9 cellular contexts compared by ENCODE assay signal in genomic region chr4:42152507-42153504, GRCh38. TPM values are rescaled to one million over a fixed set of nuclear protein-coding genes. Genes with fewer than 3 reads are reported as not detected.
DNase-seq lines count a peak whose midpoint lies in the region; ATAC-seq and TF ChIP-seq lines count a peak whose summit lies in the region.
"Had no signal": no experiment of that assay in that cellular context is flagged by ENCODE, and none has a peak within 500 bp of the region (broad histone marks: within the 10 kb centered on the region; RNA-seq: fewer than 3 reads in every experiment).

Gene BEND4 (minus strand): TSS chr4:42152655. CDS start chr4:42152143, 512 bp downstream.

- no peaks in the 10 kb centered on the region for H3K36me3 ChIP-seq in heart right ventricle

- no peak for DNase-seq in heart right ventricle
- no peak for DNase-seq in left cardiac atrium
- DNase-seq in activated T-helper 1 cell treated with anti-CD3 and anti-CD28 coated beads, Interleukin-12 subunit alpha, Interleukin-12 subunit beta, Interleukin-2, Interleukin-4 antibody, amounts not matched to agents 30 ng/mL and 10 ng/mL and 1 ng/mL, durations not matched to agents 14 hours and 24 hours and 36 hours (ENCODE audit: low spot score) = no peak
- no peak for DNase-seq in mesothelial cell of epicardium (ENCODE audit: low spot score in 2 of 2, unreplicated experiment in 2 of 2)
- DNase-seq in erythroblast (lab: John Stamatoyannopoulos, UW) = no peak
- DNase-seq in AML-193 (lab: John Stamatoyannopoulos, UW) = no peak
- DNase-seq in NCI-H526 treated with DMSO at 0.1 percent for 48 hours (lab: John Stamatoyannopoulos, UW) = no peak

- peaks cover 12% of the 10 kb centered on the region for H3K4me1 Mint-ChIP-seq in activated T-helper 1 cell treated with anti-CD3 and anti-CD28 coated beads, Interleukin-12 subunit alpha, Interleukin-12 subunit beta, Interleukin-2, Interleukin-4 antibody, amounts not matched to agents 30 ng/mL and 10 ng/mL and 1 ng/mL, durations not matched to agents 14 hours and 24 hours and 36 hours (ENCODE audit: low read depth)
- peaks cover 6% of the 10 kb centered on the region for H3K4me1 Mint-ChIP-seq in mesothelial cell of epicardium

- H3K36me3 Mint-ChIP-seq in activated T-helper 1 cell treated with anti-CD3 and anti-CD28 coated beads, Interleukin-12 subunit alpha, Interleukin-12 subunit beta, Interleukin-2, Interleukin-4 antibody, amounts not matched to agents 30 ng/mL and 10 ng/mL and 1 ng/mL, durations not matched to agents 14 hours and 24 hours and 36 hours (ENCODE audit: low read depth) = peaks cover 2% of the 10 kb centered on the region
- no peaks in the 10 kb centered on the region for H3K36me3 Mint-ChIP-seq in mesothelial cell of epicardium

- 9 to 10% methylated on average over 49 of the region's 49 CpGs for WGBS in heart right ventricle, 2 donors

- H3K27ac Mint-ChIP-seq in activated T-helper 1 cell treated with anti-CD3 and anti-CD28 coated beads, Interleukin-12 subunit alpha, Interleukin-12 subunit beta, Interleukin-2, Interleukin-4 antibody, amounts not matched to agents 30 ng/mL and 10 ng/mL and 1 ng/mL, durations not matched to agents 14 hours and 24 hours and 36 hours = no peak within 1 kb of the TSS
- H3K27ac Mint-ChIP-seq in mesothelial cell of epicardium = no peak within 1 kb of the TSS

- H3K4me3 ChIP-seq in heart right ventricle = peak within 1 kb of the TSS; percentile 29 to 53 (median 45)

- intact Hi-C loops in heart right ventricle (cut with DNase I) = no loop called here
- intact Hi-C loops in left cardiac atrium (cut with DNase I) = no loop called here
- intact Hi-C loops in activated T-helper 1 cell treated with anti-CD3 and anti-CD28 coated beads, Interleukin-12 subunit alpha, Interleukin-12 subunit beta, Interleukin-2, Interleukin-4 antibody, amounts not matched to agents 30 ng/mL and 10 ng/mL and 1 ng/mL, durations not matched to agents 14 hours and 24 hours and 36 hours (cut with micrococcal nuclease) = no loop called here

- TF ChIP-seq CTCF in heart right ventricle (IDR thresholded peaks at IDR 0.05) (no peak), mesothelial cell of epicardium (IDR thresholded peaks at IDR 0.05; ENCODE audit: unreplicated experiment) (no peak)

- no peak within 1 kb of the TSS for H3K27ac ChIP-seq in heart right ventricle
- H3K27ac ChIP-seq: epithelial cell of prostate had no signal

- peaks cover 2 to 21% (median 13%) of the 10 kb centered on the region in 9 donors for H3K4me1 ChIP-seq in heart right ventricle

- no peaks in the 10 kb centered on the region for H3K9me3 ChIP-seq in heart right ventricle

- ATAC-seq in heart right ventricle (no peak), left cardiac atrium (no peak), HG03066 (IDR thresholded peaks at IDR 0.05; ENCODE audit: low read depth, unreplicated experiment) (peak; percentile 4)

- peak within 1 kb of the TSS; percentile 68 for H3K4me3 Mint-ChIP-seq in activated T-helper 1 cell treated with anti-CD3 and anti-CD28 coated beads, Interleukin-12 subunit alpha, Interleukin-12 subunit beta, Interleukin-2, Interleukin-4 antibody, amounts not matched to agents 30 ng/mL and 10 ng/mL and 1 ng/mL, durations not matched to agents 14 hours and 24 hours and 36 hours
- peak within 1 kb of the TSS; percentile 69 for H3K4me3 Mint-ChIP-seq in mesothelial cell of epicardium

- peaks cover 19 to 82% (median 72%) of the 10 kb centered on the region in 7 donors for H3K27me3 ChIP-seq in heart right ventricle

- H3K27me3 Mint-ChIP-seq in activated T-helper 1 cell treated with anti-CD3 and anti-CD28 coated beads, Interleukin-12 subunit alpha, Interleukin-12 subunit beta, Interleukin-2, Interleukin-4 antibody, amounts not matched to agents 30 ng/mL and 10 ng/mL and 1 ng/mL, durations not matched to agents 14 hours and 24 hours and 36 hours (ENCODE audit: insufficient read depth) = peaks cover 49% of the 10 kb centered on the region
- peaks cover 76% of the 10 kb centered on the region for H3K27me3 Mint-ChIP-seq in mesothelial cell of epicardium (ENCODE audit: low read depth)

- no peaks in the 10 kb centered on the region for H3K9me3 Mint-ChIP-seq in activated T-helper 1 cell treated with anti-CD3 and anti-CD28 coated beads, Interleukin-12 subunit alpha, Interleukin-12 subunit beta, Interleukin-2, Interleukin-4 antibody, amounts not matched to agents 30 ng/mL and 10 ng/mL and 1 ng/mL, durations not matched to agents 14 hours and 24 hours and 36 hours
- H3K9me3 Mint-ChIP-seq in mesothelial cell of epicardium = no peaks in the 10 kb centered on the region

- no peak for TF ChIP-seq POLR2A in erythroblast (IDR thresholded peaks at IDR 0.05; ENCODE audit: low read length)

RNA-seq across cellular contexts. Expression of gene BEND4, which starts in this region (rescaled TPM):
- total RNA-seq in heart right ventricle (under 1 TPM in 4 of 10 donors, not detected in 6; 0.02 to 0.19 (median 0.05) TPM), left cardiac atrium (under 1 TPM in 1 of 2 donors, not detected in 1; 0.03 TPM), mesothelial cell of epicardium (0.38 to 0.69 TPM (median 0.68 TPM) in 3 replicates)
- polyA plus RNA-seq in heart right ventricle = under 1 TPM in 1 of 2 donors, not detected in 1; under 0.01 TPM
- total RNA-seq in activated T-helper 1 cell treated with anti-CD3 and anti-CD28 coated beads, Interleukin-12 subunit alpha, Interleukin-12 subunit beta, Interleukin-2, Interleukin-4 antibody, amounts not matched to agents 30 ng/mL and 10 ng/mL and 1 ng/mL, durations not matched to agents 14 hours and 24 hours and 36 hours = 0.20 and 0.47 TPM in 2 replicates
